10 cellular contexts compared by ENCODE assay signal in the genomic region with DNA sequence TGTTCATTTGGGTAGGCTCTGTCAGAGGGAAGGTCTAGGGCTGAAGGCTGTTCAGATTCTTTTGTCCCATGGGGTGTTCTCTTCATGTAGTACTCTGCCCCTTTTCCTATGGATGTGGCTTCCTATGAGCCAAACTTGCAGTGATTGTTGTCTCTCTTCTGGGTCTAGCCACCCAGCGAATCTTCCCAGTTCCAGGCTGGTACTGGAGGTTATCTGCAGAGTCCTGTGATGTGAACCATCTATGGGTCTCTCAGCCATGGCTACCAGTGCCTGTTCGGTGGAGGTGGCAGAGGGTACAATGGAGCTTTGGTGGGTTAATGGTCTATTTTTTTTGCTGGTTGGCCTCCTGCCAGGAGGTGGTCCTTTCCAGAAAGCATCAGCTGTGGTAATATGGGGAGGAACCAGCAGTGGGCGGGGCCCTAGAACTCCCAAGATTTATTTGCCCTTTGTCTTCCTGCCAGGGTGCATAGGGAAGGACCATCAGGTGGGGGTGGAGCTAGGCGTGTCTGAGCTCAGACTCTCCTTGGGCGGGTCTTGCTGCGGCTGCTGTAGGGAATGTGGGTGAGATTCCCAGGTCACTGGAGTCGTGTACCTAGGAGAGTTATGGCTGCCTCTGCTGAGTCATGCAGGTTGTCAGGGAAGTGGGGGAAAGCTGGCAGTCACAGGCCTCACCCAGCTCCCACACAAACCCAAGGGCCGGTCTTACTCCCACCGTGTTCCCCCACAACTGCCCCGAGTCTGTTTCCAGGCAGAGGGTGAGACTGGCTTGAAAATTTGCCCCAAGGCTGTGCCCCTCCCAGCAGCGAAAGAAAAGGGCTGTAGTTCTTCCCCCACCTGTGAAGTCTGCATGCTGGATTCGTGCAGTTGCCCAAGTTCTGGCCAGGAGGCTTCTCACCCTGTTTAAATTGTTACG. TPM values are rescaled to one million over a fixed set of nuclear protein-coding genes. Genes with fewer than 3 reads are reported as not detected.
DNase-seq lines count a peak whose midpoint lies in the region; ATAC-seq and TF ChIP-seq lines count a peak whose summit lies in the region.
"Had no signal": no experiment of that assay in that cellular context is flagged by ENCODE, and none has a peak within 500 bp of the region (broad histone marks: within the 10 kb centered on the region; RNA-seq: fewer than 3 reads in every experiment).

No MANE protein-coding gene starts in this region.

- H3K9me3 Mint-ChIP-seq in endothelial cell (ENCODE audit: unreplicated experiment): no peaks in the 10 kb centered on the region

- peaks cover 1% of the 10 kb centered on the region for H3K27me3 Mint-ChIP-seq in endothelial cell (ENCODE audit: unreplicated experiment)

- no peaks in the 10 kb centered on the region for H3K4me1 Mint-ChIP-seq in endothelial cell (ENCODE audit: unreplicated experiment)

- H3K36me3 Mint-ChIP-seq in endothelial cell (ENCODE audit: low read depth, unreplicated experiment): peaks cover 41% of the 10 kb centered on the region

- peak overlapping the region; percentile 45 for H3K4me3 Mint-ChIP-seq in endothelial cell (ENCODE audit: unreplicated experiment)

- peak; percentile 55 for DNase-seq in NCI-H345 (lab: John Stamatoyannopoulos, UW)
- DNase-seq in NCI-H345 treated with DMSO at 0.1 percent for 48 hours (lab: John Stamatoyannopoulos, UW; ENCODE audit: unreplicated experiment): no peak
- peak; percentile 94 for DNase-seq in NCI-H510A treated with DMSO at 0.1 percent for 48 hours (lab: John Stamatoyannopoulos, UW)
- no peak for DNase-seq in endothelial cell (ENCODE audit: low spot score)
- no peak for DNase-seq in NCI-H524 treated with DMSO at 0.1 percent for 48 hours (lab: John Stamatoyannopoulos, UW)
- DNase-seq: IMR-90 had no signal

- no peak overlapping the region for H3K27ac Mint-ChIP-seq in endothelial cell (ENCODE audit: unreplicated experiment)

- ATAC-seq in HG02970 (IDR thresholded peaks at IDR 0.05; ENCODE audit: low FRiP score, unreplicated experiment): no peak
- no peak for ATAC-seq in GM18909 (IDR thresholded peaks at IDR 0.05; ENCODE audit: poor library complexity, unreplicated experiment)

- H3K4me3 ChIP-seq in skin epidermis: no peak overlapping the region
- H3K4me3 ChIP-seq: dorsolateral prefrontal cortex had no signal

- TF ChIP-seq CTCF in endothelial cell (IDR thresholded peaks at IDR 0.05; ENCODE audit: unreplicated experiment): no peak

- peak overlapping the region; percentile 30 to 87 (median 75) for H3K27ac ChIP-seq in skin epidermis

RNA-seq across cellular contexts. Expression of a gene that starts 17.5 kb away (rescaled TPM):
- total RNA-seq in endothelial cell (ENCODE audit: unreplicated experiment): 11.6 TPM

RNA-seq across cellular contexts. Expression of a gene that starts 17.8 kb away (rescaled TPM):
- 30.1 TPM for total RNA-seq in endothelial cell (ENCODE audit: unreplicated experiment)

RNA-seq across cellular contexts. Expression of a gene that starts 20.9 kb away (rescaled TPM):
- 145 TPM for total RNA-seq in endothelial cell (ENCODE audit: unreplicated experiment)

Comparison
In these comparisons a context has a peak if more than half of its experiments do, and no peak if none do; other contexts are left out.
1. DNase-seq: peak in NCI-H345 (single experiment) and NCI-H510A treated with DMSO at 0.1 percent for 48 hours (single experiment); none in NCI-H345 treated with DMSO at 0.1 percent for 48 hours (single experiment), endothelial cell (single experiment) and NCI-H524 treated with DMSO at 0.1 percent for 48 hours (single experiment).